In genomic region chr12:546920-547845, GRCh38 we compare ENCODE assay signal across 8 cellular contexts.
DNase-seq lines count a peak whose midpoint lies in the region; ATAC-seq and TF ChIP-seq lines count a peak whose summit lies in the region.

No MANE protein-coding gene starts in this region.

- H3K27ac Mint-ChIP-seq in activated T-helper 2 cell treated with anti-CD3 and anti-CD28 coated beads, Interferon-gamma antibody, Interleukin-2, Interleukin-4, amounts not matched to agents 10 μg/mL and 5 μg/mL and 100 μg/mL, durations not matched to agents 14 hours and 24 hours and 36 hours = no peak overlapping the region

- no peaks in the 10 kb centered on the region for H3K9me3 Mint-ChIP-seq in activated T-helper 2 cell treated with anti-CD3 and anti-CD28 coated beads, Interferon-gamma antibody, Interleukin-2, Interleukin-4, amounts not matched to agents 10 μg/mL and 5 μg/mL and 100 μg/mL, durations not matched to agents 14 hours and 24 hours and 36 hours

- H3K9me3 ChIP-seq in Panc1 (ENCODE audit: control insufficient read depth, insufficient read depth, low read depth, low read length) (no peaks in the 10 kb centered on the region), ovary (no peaks in the 10 kb centered on the region), transverse colon (no peaks in the 10 kb centered on the region)

- no peak overlapping the region for H3K27ac ChIP-seq in Panc1 (ENCODE audit: low read length)
- H3K27ac ChIP-seq in ovary = no peak overlapping the region
- no peak overlapping the region for H3K27ac ChIP-seq in transverse colon

- no peak overlapping the region for H3K4me3 Mint-ChIP-seq in activated T-helper 2 cell treated with anti-CD3 and anti-CD28 coated beads, Interferon-gamma antibody, Interleukin-2, Interleukin-4, amounts not matched to agents 10 μg/mL and 5 μg/mL and 100 μg/mL, durations not matched to agents 14 hours and 24 hours and 36 hours (ENCODE audit: low read depth)

- intact Hi-C loops in Panc1 (cut with micrococcal nuclease; ENCODE audit: unreplicated experiment) = loop anchor here (5.0 kb wide), 1 partner anchor 95 kb away; no protein-coding TSS in a partner anchor
- intact Hi-C loops in activated T-helper 2 cell treated with anti-CD3 and anti-CD28 coated beads, Interferon-gamma antibody, Interleukin-2, Interleukin-4, amounts not matched to agents 10 μg/mL and 5 μg/mL and 100 μg/mL, durations not matched to agents 14 hours and 24 hours and 36 hours (cut with micrococcal nuclease) = loop anchor here (1.0 kb wide), 1 partner anchor 94 kb away; no protein-coding TSS in a partner anchor
- intact Hi-C loops in ovary (cut with DNase I) = loop anchor here (5.0 kb wide), 3 partner anchors 90 to 105 kb away; partner anchors contain the start of gene B4GALNT3 (in 1 of the 4)
- intact Hi-C loops in transverse colon (cut with DNase I; ENCODE audit: low total_unique reads) = loop anchor here (5.0 kb wide), 1 partner anchor 105 kb away; no protein-coding TSS in a partner anchor

- in situ Hi-C loops in Panc1 (cut with HindIII; ENCODE audit: low pct_unique_long_range_greater_than_20kb, low sequenced_read_pairs) (no loop called here), transverse colon (cut with MboI; ENCODE audit: low pct_ligation_motif_present in 1 of 4, low pct_unique_long_range_greater_than_20kb in 1 of 4, low sequenced_read_pairs in 3 of 4) (loop anchor here in 1 of 4 donors (10.0 kb wide), 1 partner anchor 102 kb away; no protein-coding TSS in a partner anchor)

- H3K4me1 ChIP-seq in Panc1 (ENCODE audit: control insufficient read depth, insufficient read depth, low read length) = peaks cover 4% of the 10 kb centered on the region; the same call in 1 of the 2 replicates
- H3K4me1 ChIP-seq in ovary (ENCODE audit: insufficient read depth) = peaks cover 6% of the 10 kb centered on the region
- peaks cover 0 to 8% (median 3%) of the 10 kb centered on the region in 4 donors for H3K4me1 ChIP-seq in transverse colon

- H3K4me1 Mint-ChIP-seq in activated T-helper 2 cell treated with anti-CD3 and anti-CD28 coated beads, Interferon-gamma antibody, Interleukin-2, Interleukin-4, amounts not matched to agents 10 μg/mL and 5 μg/mL and 100 μg/mL, durations not matched to agents 14 hours and 24 hours and 36 hours (ENCODE audit: low read depth) = peaks cover 24% of the 10 kb centered on the region

- TF ChIP-seq EP300 in ovary (IDR thresholded peaks at IDR 0.05) = no peak
- no peak for TF ChIP-seq EP300 in transverse colon (IDR thresholded peaks at IDR 0.05; ENCODE audit: low read depth)

- peak; percentile 83 for ATAC-seq in Panc1
- ATAC-seq in GM18909 (IDR thresholded peaks at IDR 0.05; ENCODE audit: poor library complexity, unreplicated experiment) = no peak

- peak; percentile 93 for TF ChIP-seq CTCF in Panc1 (IDR thresholded peaks at IDR 0.05)
- peak; percentile 73 to 92 (median 85) for TF ChIP-seq CTCF in ovary (IDR thresholded peaks at IDR 0.05)
- peak; percentile 96 to 100 (median 99) for TF ChIP-seq CTCF in transverse colon (IDR thresholded peaks at IDR 0.05)

- TF ChIP-seq POLR2A in ovary (IDR thresholded peaks at IDR 0.05) (no peak), transverse colon (IDR thresholded peaks at IDR 0.05) (no peak)

- H3K4me3 ChIP-seq in Panc1 (ENCODE audit: low read depth in 2 of 2, low read length in 2 of 2) (no peak overlapping the region), ovary (no peak overlapping the region), transverse colon (no peak overlapping the region)

- DNase-seq in DMS153 treated with DMSO at 0.1 percent for 48 hours (lab: John Stamatoyannopoulos, UW; ENCODE audit: unreplicated experiment) = peak; percentile 28
- DNase-seq in HS-27A (ENCODE audit: low read depth) = peak; percentile 31
- peak; percentile 15 for DNase-seq in Panc1 (ENCODE audit: low read depth, low spot score)
- peak; percentile 57 for DNase-seq in activated T-helper 2 cell treated with anti-CD3 and anti-CD28 coated beads, Interferon-gamma antibody, Interleukin-2, Interleukin-4, amounts not matched to agents 10 μg/mL and 5 μg/mL and 100 μg/mL, durations not matched to agents 14 hours and 24 hours and 36 hours (ENCODE audit: low spot score)
- peak; percentile 42 for DNase-seq in foreskin melanocyte
- peak; percentile 26 to 79 (median 67) for DNase-seq in ovary
- DNase-seq in transverse colon = peak; percentile 73

- POLR2A ChIA-PET in Panc1 (lab: Charles Lee) = no interaction called here

- 21 to 27% (median 21%) methylated on average over 44 of the region's 44 CpGs for WGBS in ovary, 3 donors
- WGBS in transverse colon (ENCODE audit: low coverage in 1 of 2), 2 donors = 30 to 32% methylated on average over 2 to 44 of the region's 44 CpGs

- no peaks in the 10 kb centered on the region for H3K36me3 Mint-ChIP-seq in activated T-helper 2 cell treated with anti-CD3 and anti-CD28 coated beads, Interferon-gamma antibody, Interleukin-2, Interleukin-4, amounts not matched to agents 10 μg/mL and 5 μg/mL and 100 μg/mL, durations not matched to agents 14 hours and 24 hours and 36 hours (ENCODE audit: low read depth)

- peaks cover 7% of the 10 kb centered on the region for H3K27me3 Mint-ChIP-seq in activated T-helper 2 cell treated with anti-CD3 and anti-CD28 coated beads, Interferon-gamma antibody, Interleukin-2, Interleukin-4, amounts not matched to agents 10 μg/mL and 5 μg/mL and 100 μg/mL, durations not matched to agents 14 hours and 24 hours and 36 hours (ENCODE audit: low read depth)

- BruUV-seq in Panc1 (replicated peaks; lab: Mats Ljungman, UMichigan) = no TSS peak

- CTCF ChIA-PET in Panc1 (lab: Charles Lee) = interaction anchor here (0.5 to 0.7 kb wide), 4 partner anchors 20 to 203 kb away, joined by 3 to 6 read pairs (median 4); no protein-coding TSS in a partner anchor

- no peaks in the 10 kb centered on the region for H3K27me3 ChIP-seq in Panc1 (ENCODE audit: control insufficient read depth, insufficient read depth, low read length)
- H3K27me3 ChIP-seq in ovary = no peaks in the 10 kb centered on the region
- H3K27me3 ChIP-seq in transverse colon = peaks cover 7% of the 10 kb centered on the region

- H3K36me3 ChIP-seq in Panc1 (ENCODE audit: control insufficient read depth, insufficient read depth, low read length) (no peaks in the 10 kb centered on the region), ovary (no peaks in the 10 kb centered on the region), transverse colon (no peaks in the 10 kb centered on the region)

Comparison
In these comparisons a context has a peak if more than half of its experiments do, and no peak if none do; other contexts are left out.
1. DNase-seq: peak in every context shown above with its lines; median percentile 73 in transverse colon; 67 in ovary; 57 in activated T-helper 2 cell treated with anti-CD3 and anti-CD28 coated beads, Interferon-gamma antibody, Interleukin-2, Interleukin-4, amounts not matched to agents 10 μg/mL and 5 μg/mL and 100 μg/mL, durations not matched to agents 14 hours and 24 hours and 36 hours; 42 in foreskin melanocyte; 31 in HS-27A; 28 in DMS153 treated with DMSO at 0.1 percent for 48 hours; 15 in Panc1.